30 cellular contexts compared by ENCODE assay signal in genomic region chr1:167808104-167808503, GRCh38.
DNase-seq lines count a peak whose midpoint lies in the region; ATAC-seq and TF ChIP-seq lines count a peak whose summit lies in the region.
"Had no signal": no experiment of that assay in that cellular context is flagged by ENCODE, and none has a peak within 500 bp of the region (broad histone marks: within the 10 kb centered on the region; RNA-seq: fewer than 3 reads in every experiment).

No MANE protein-coding gene starts in this region.

- peaks cover 11% of the 10 kb centered on the region for H3K9me3 ChIP-seq in CD4-positive, alpha-beta T cell (ENCODE audit: control insufficient read depth, low read length)
- H3K9me3 ChIP-seq: esophagus squamous epithelium, tibial artery had no signal

- TF ChIP-seq CTCF in CD4-positive, alpha-beta T cell (IDR thresholded peaks at IDR 0.05), result no peak
- TF ChIP-seq CTCF in osteocyte (IDR thresholded peaks at IDR 0.05), result no peak

- intact Hi-C loops in CD4-positive, alpha-beta T cell (cut with DNase I, micrococcal nuclease), result no loop called here

- no peak overlapping the region for H3K27ac Mint-ChIP-seq in CD4-positive, alpha-beta T cell
- H3K27ac Mint-ChIP-seq in osteocyte (ENCODE audit: unreplicated experiment), result no peak overlapping the region
- H3K27ac Mint-ChIP-seq: activated B cell treated with CpG ODN at 0.5 μM for 24 hours; activated naive CD4-positive, alpha-beta T cell treated with anti-CD3 and anti-CD28 coated beads, Interleukin-2, amount 10 ng/mL, durations not matched to agents 7 days and 5 days; effector memory CD8-positive, alpha-beta T cell; GM23338; mesothelial cell of epicardium; stimulated activated naive CD8-positive, alpha-beta T cell treated with anti-CD3 and anti-CD28 coated beads, Interleukin-15, amount 100 ng/mL, for 72 hours had no signal

- no peak for ATAC-seq in CD4-positive, alpha-beta T cell (ENCODE audit: poor library complexity)
- no peak for ATAC-seq in GM19351 (IDR thresholded peaks at IDR 0.05; ENCODE audit: unreplicated experiment)
- ATAC-seq: effector memory CD8-positive, alpha-beta T cell; GM23338; stimulated activated naive CD8-positive, alpha-beta T cell treated with anti-CD3 and anti-CD28 coated beads, Interleukin-15, amount 100 ng/mL, for 72 hours had no signal

- no peak overlapping the region for H3K4me3 Mint-ChIP-seq in CD4-positive, alpha-beta T cell
- H3K4me3 Mint-ChIP-seq in osteocyte (ENCODE audit: unreplicated experiment), result no peak overlapping the region
- H3K4me3 Mint-ChIP-seq: activated B cell treated with CpG ODN at 0.5 μM for 24 hours; activated naive CD4-positive, alpha-beta T cell treated with anti-CD3 and anti-CD28 coated beads, Interleukin-2, amount 10 ng/mL, durations not matched to agents 7 days and 5 days; effector memory CD8-positive, alpha-beta T cell; GM23338; mesothelial cell of epicardium; naive B cell; stimulated activated naive CD8-positive, alpha-beta T cell treated with anti-CD3 and anti-CD28 coated beads, Interleukin-15, amount 100 ng/mL, for 72 hours had no signal

- H3K4me1 Mint-ChIP-seq in CD4-positive, alpha-beta T cell (ENCODE audit: low read depth), result peaks cover 24% of the 10 kb centered on the region
- H3K4me1 Mint-ChIP-seq in osteocyte (ENCODE audit: unreplicated experiment), result peaks cover 23% of the 10 kb centered on the region
- H3K4me1 Mint-ChIP-seq: GM23338 had no signal

- peak; percentile 85 for DNase-seq in ELR (ENCODE audit: low read depth)
- peak; percentile 53 for DNase-seq in RKO (ENCODE audit: low spot score)
- peak; percentile 37 for DNase-seq in dermis blood vessel endothelial cell
- peak; percentile 35 for DNase-seq in kidney tubule cell (ENCODE audit: low spot score)
- DNase-seq in CD4-positive, alpha-beta T cell, result no peak
- DNase-seq in osteocyte (ENCODE audit: extremely low spot score, unreplicated experiment), result no peak
- DNase-seq: activated B cell treated with CpG ODN at 0.5 μM for 24 hours; activated naive CD4-positive, alpha-beta T cell treated with anti-CD3 and anti-CD28 coated beads, Interleukin-2, amount 10 ng/mL, durations not matched to agents 7 days and 5 days; amygdala; C1 segment of cervical spinal cord; Calu3; DND-41; effector memory CD8-positive, alpha-beta T cell; esophagus squamous epithelium; islet precursor cell; naive B cell; NCI-H1105; NCI-H1930; NCI-H526; NK-92 treated with Interleukin-12 subunit alpha and Interleukin-12 subunit beta, amount 100 ng/mL, for 24 hours; occipital lobe; PC-9; SHP77 treated with DMSO at 0.1 percent for 48 hours; stimulated activated naive CD8-positive, alpha-beta T cell treated with anti-CD3 and anti-CD28 coated beads, Interleukin-15, amount 100 ng/mL, for 72 hours; tibial artery had no signal

- peaks cover 4% of the 10 kb centered on the region for H3K9me3 Mint-ChIP-seq in CD4-positive, alpha-beta T cell
- peaks cover 11% of the 10 kb centered on the region for H3K9me3 Mint-ChIP-seq in osteocyte (ENCODE audit: unreplicated experiment)

- H3K27me3 ChIP-seq in CD4-positive, alpha-beta T cell (ENCODE audit: control insufficient read depth, insufficient read depth, low read length), result no peaks in the 10 kb centered on the region
- H3K27me3 ChIP-seq: cardiac muscle cell, esophagus squamous epithelium, tibial artery had no signal

- CTCF ChIA-PET in CD4-positive, alpha-beta T cell (lab: Charles Lee), result no interaction called here

- no peaks in the 10 kb centered on the region for H3K36me3 Mint-ChIP-seq in CD4-positive, alpha-beta T cell (ENCODE audit: low read depth)
- peaks cover 5% of the 10 kb centered on the region for H3K36me3 Mint-ChIP-seq in osteocyte (ENCODE audit: unreplicated experiment)

- H3K27ac ChIP-seq in CD4-positive, alpha-beta T cell (ENCODE audit: low read depth, low read length), result no peak overlapping the region
- H3K27ac ChIP-seq: cardiac muscle cell, coronary artery, esophagus squamous epithelium, PC-9, tibial artery had no signal

- POLR2A ChIA-PET in CD4-positive, alpha-beta T cell (lab: Charles Lee), result interaction anchor here (1.0 kb wide), 1 partner anchor 128 kb away, joined by 3 read pairs; no protein-coding TSS in a partner anchor

- no peaks in the 10 kb centered on the region for H3K27me3 Mint-ChIP-seq in CD4-positive, alpha-beta T cell
- H3K27me3 Mint-ChIP-seq in osteocyte (ENCODE audit: unreplicated experiment), result no peaks in the 10 kb centered on the region
- H3K27me3 Mint-ChIP-seq: stimulated activated naive CD8-positive, alpha-beta T cell treated with anti-CD3 and anti-CD28 coated beads, Interleukin-15, amount 100 ng/mL, for 72 hours had no signal

Comparison
In these comparisons a context has a peak if more than half of its experiments do, and no peak if none do; other contexts are left out.
1. DNase-seq: peak in ELR (single experiment), RKO (single experiment), dermis blood vessel endothelial cell (single experiment) and kidney tubule cell (single experiment); none in CD4-positive, alpha-beta T cell (0 of 10) and osteocyte (single experiment).